31 cellular contexts compared by ENCODE assay signal in the genomic region with DNA sequence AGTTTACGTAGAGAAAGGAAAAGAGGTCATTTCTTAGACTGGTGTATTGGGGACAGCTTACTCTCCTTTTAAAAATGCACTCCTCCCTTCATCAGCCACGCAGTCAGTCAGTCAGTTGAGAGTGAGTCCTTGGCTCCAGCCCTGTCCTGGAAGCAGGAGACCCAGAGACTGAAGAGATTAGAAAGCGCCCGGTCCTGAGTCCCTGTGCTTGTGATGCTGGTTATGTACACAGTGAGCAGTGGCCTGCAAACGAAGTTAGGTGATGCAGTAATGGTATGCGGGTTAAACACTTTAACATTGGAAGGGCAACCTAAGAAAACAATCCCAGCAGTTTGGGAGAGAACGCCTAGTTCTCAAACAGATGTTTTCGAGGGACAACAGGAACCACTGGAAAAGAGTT. TPM values are rescaled to one million over a fixed set of nuclear protein-coding genes. Genes with fewer than 3 reads are reported as not detected.
DNase-seq lines count a peak whose midpoint lies in the region; FAIRE-seq and TF ChIP-seq lines count a peak whose summit lies in the region.
"Had no signal": no experiment of that assay in that cellular context is flagged by ENCODE, and none has a peak within 500 bp of the region (broad histone marks: within the 10 kb centered on the region; RNA-seq: fewer than 3 reads in every experiment).

No MANE protein-coding gene starts in this region.

- no peak for TF ChIP-seq RAD21 in H1 (IDR thresholded peaks at IDR 0.05 in 1 of 2, conservative IDR thresholded peaks at IDR 0.05 in 1 of 2; ENCODE audit: low read depth in 2 of 2, low read length in 2 of 2)

- H4K20me1 ChIP-seq in H1 (replicated peaks in 1 of 2; ENCODE audit: control insufficient read depth in 1 of 2, insufficient read depth in 2 of 2, low read length in 2 of 2): no peaks in the 10 kb centered on the region
- H4K20me1 ChIP-seq in neural progenitor cell (ENCODE audit: low read depth): no peaks in the 10 kb centered on the region

- H3K4me3 ChIP-seq in left ventricle myocardium inferior (no peak overlapping the region), H1 (ENCODE audit: extremely low read depth in 1 of 4, insufficient read depth in 2 of 4, low read depth in 3 of 4, low read length in 4 of 4) (no peak overlapping the region), neural progenitor cell (no peak overlapping the region)
- H3K4me3 ChIP-seq: esophagus squamous epithelium had no signal

- WGBS in H1 (ENCODE audit: extremely low coverage in 1 of 2, insufficient coverage in 1 of 2, insufficient read length in 1 of 2, insufficient replicate concordance in 2 of 2, low coverage in 1 of 2, low lambda C conversion rate in 2 of 2, missing lambda C conversion rate in 1 of 2), 2 experiments: 79% methylated on average over 8 of the region's 8 CpGs; no CpG with 5 or more reads in 1 of the 2 experiments

- no peak overlapping the region for H3K23ac ChIP-seq in H1 (ENCODE audit: insufficient read length)

- intact Hi-C loops in left ventricle myocardium inferior (cut with micrococcal nuclease) (no loop called here), cardiac septum (cut with DNase I) (no loop called here)

- H3K27me3 ChIP-seq in left ventricle myocardium inferior (ENCODE audit: low read depth) (peaks cover 76% of the 10 kb centered on the region), H1 (replicated peaks in 1 of 4; ENCODE audit: control insufficient read depth in 3 of 4, extremely low read depth in 1 of 4, insufficient read depth in 3 of 4, low read length in 3 of 4) (no peaks in the 10 kb centered on the region), neural progenitor cell (no peaks in the 10 kb centered on the region)
- H3K27me3 ChIP-seq: esophagus squamous epithelium had no signal

- peaks cover 3% of the 10 kb centered on the region; the same call in 1 of the 2 replicates for H3K79me1 ChIP-seq in H1 (ENCODE audit: low read depth, low read length)

- H3F3A ChIP-seq in neural progenitor cell (ENCODE audit: low read depth): peaks cover 17% of the 10 kb centered on the region

- TF ChIP-seq POLR2A in H1 (IDR thresholded peaks at IDR 0.05; ENCODE audit: control extremely low read depth in 1 of 2, low read depth in 2 of 2, low read length in 2 of 2): no peak

- H3K9ac ChIP-seq in H1 (replicated peaks in 1 of 4; ENCODE audit: extremely low read depth in 1 of 4, low read depth in 3 of 4, low read length in 3 of 4) (no peak overlapping the region), neural progenitor cell (no peak overlapping the region)

- no peak overlapping the region for H2BK120ac ChIP-seq in H1 (replicated peaks; ENCODE audit: low read depth, low read length)

- no peaks in the 10 kb centered on the region for H3K23me2 ChIP-seq in H1 (ENCODE audit: low read depth, low read length)

- peaks cover 37% of the 10 kb centered on the region for H3K4me1 ChIP-seq in left ventricle myocardium inferior
- peaks cover 0 to 17% (median 13%) of the 10 kb centered on the region in 4 experiments; a peak in 6 of 7 replicates for H3K4me1 ChIP-seq in H1 (replicated peaks in 1 of 4; ENCODE audit: control insufficient read depth in 3 of 4, insufficient read depth in 4 of 4, low read length in 3 of 4)
- H3K4me1 ChIP-seq in neural progenitor cell: peaks cover 22% of the 10 kb centered on the region

- no peak overlapping the region for H3K14ac ChIP-seq in H1 (ENCODE audit: insufficient read length)

- H3K36me3 Mint-ChIP-seq in neural progenitor cell (no peaks in the 10 kb centered on the region), type B pancreatic cell (no peaks in the 10 kb centered on the region)

- H4K8ac ChIP-seq in H1 (ENCODE audit: extremely low read depth, insufficient read depth, low read length): no peak overlapping the region

- H2AFZ ChIP-seq in H1 (ENCODE audit: low read length) (peak overlapping the region; percentile 42), neural progenitor cell (replicated peaks) (peak overlapping the region; percentile 86)

- H3K9me3 Mint-ChIP-seq in neural progenitor cell (no peaks in the 10 kb centered on the region), type B pancreatic cell (peaks cover 4% of the 10 kb centered on the region)
- H3K9me3 Mint-ChIP-seq: central memory CD8-positive, alpha-beta T cell had no signal

- no peak overlapping the region for H2AK5ac ChIP-seq in H1 (ENCODE audit: low read depth, low read length)

- H3K4ac ChIP-seq in H1 (replicated peaks; ENCODE audit: insufficient read length, low read depth, low read length): no peak overlapping the region

- H3K27ac Mint-ChIP-seq in neural progenitor cell (peak overlapping the region; percentile 70), type B pancreatic cell (peak overlapping the region; percentile 23)
- H3K27ac Mint-ChIP-seq: activated naive CD8-positive, alpha-beta T cell treated with anti-CD3 and anti-CD28 coated beads, Interleukin-2, amount 10 ng/mL, durations not matched to agents 7 days and 5 days; CD14-positive monocyte; stimulated activated naive B cell treated with anti-CD40 and anti-IgM and Interleukin-4, amounts not matched to agents 10 μg/mL and 1 μg/mL and 100 μg/mL, for 72 hours; T-helper 1 cell treated with Interleukin-12 subunit alpha and Interleukin-12 subunit beta and Interleukin-4 antibody, amounts not matched to agents 30 μg/mL and 1 μg/mL, for 36 hours had no signal

- no peak overlapping the region for H3K18ac ChIP-seq in H1 (ENCODE audit: extremely low read depth, low read length)

- DNase-seq in left ventricle myocardium inferior (no peak), cardiac septum (ENCODE audit: low spot score) (no peak), H1 (ENCODE audit: low read depth in 1 of 2, low spot score in 2 of 2) (no peak), neural progenitor cell (ENCODE audit: low spot score) (peak; percentile 28), type B pancreatic cell (ENCODE audit: extremely low spot score, unreplicated experiment) (no peak), foreskin melanocyte (no peak)
- no peak for DNase-seq in effector CD4-positive, alpha-beta T cell
- DNase-seq in activated CD8-positive, alpha-beta memory T cell treated with anti-CD3 and anti-CD28 coated beads, Interleukin-2, amount 50 U/mL, for 4 hours: no peak
- DNase-seq: activated gamma-delta T cell; activated naive CD8-positive, alpha-beta T cell treated with anti-CD3 and anti-CD28 coated beads, Interleukin-2, amount 10 ng/mL, durations not matched to agents 7 days and 5 days; activated T-cell treated with anti-CD3 and anti-CD28 coated beads, Interleukin-2, amount 50 U/mL, for 4 hours; aorta; esophagus squamous epithelium; Karpas-422; NCI-H1417 treated with DMSO at 0.1 percent for 48 hours; NCI-H2081; NCI-H526; NK-92 treated with Interleukin-12 subunit alpha and Interleukin-12 subunit beta, amount 100 ng/mL, for 24 hours; PC-3; stimulated activated naive B cell treated with anti-CD40 and anti-IgM and Interleukin-4, amounts not matched to agents 10 μg/mL and 1 μg/mL and 100 μg/mL, for 72 hours had no signal

- H3K4me1 Mint-ChIP-seq in neural progenitor cell: peaks cover 21% of the 10 kb centered on the region
- peaks cover 38% of the 10 kb centered on the region for H3K4me1 Mint-ChIP-seq in type B pancreatic cell (ENCODE audit: unreplicated experiment)

- H2BK5ac ChIP-seq in H1 (ENCODE audit: low read depth, low read length): no peak overlapping the region

- H3K36me3 ChIP-seq in left ventricle myocardium inferior (no peaks in the 10 kb centered on the region), H1 (ENCODE audit: control insufficient read depth in 2 of 4, insufficient read depth in 4 of 4, low read length in 3 of 4) (no peaks in the 10 kb centered on the region), neural progenitor cell (no peaks in the 10 kb centered on the region)
- H3K36me3 ChIP-seq: esophagus squamous epithelium, neutrophil had no signal

- POLR2A ChIA-PET in H1 (lab: Charles Lee; ENCODE audit: partially characterized antibody): interaction anchor here (1.9 kb wide), 1 partner anchor 11 kb away, joined by 5 read pairs; no protein-coding TSS in a partner anchor

- TF ChIP-seq EP300 in H1 (IDR thresholded peaks at IDR 0.05; ENCODE audit: borderline replicate concordance in 1 of 2, low read depth in 2 of 2, low read length in 2 of 2): no peak

- H3K79me2 ChIP-seq in H1 (ENCODE audit: control insufficient read depth in 1 of 2, insufficient read depth in 2 of 2, low read length in 2 of 2) (no peaks in the 10 kb centered on the region), neural progenitor cell (ENCODE audit: low read depth) (no peaks in the 10 kb centered on the region)

- H3K9me3 ChIP-seq in left ventricle myocardium inferior (replicated peaks): peaks cover 12% of the 10 kb centered on the region
- H3K9me3 ChIP-seq in H1 (ENCODE audit: insufficient read depth in 2 of 2, low read depth in 1 of 2, low read length in 1 of 2): no peaks in the 10 kb centered on the region
- H3K9me3 ChIP-seq in neural progenitor cell (ENCODE audit: low read depth): no peaks in the 10 kb centered on the region
- H3K9me3 ChIP-seq: esophagus squamous epithelium had no signal

- H3K4me3 Mint-ChIP-seq in neural progenitor cell (no peak overlapping the region), type B pancreatic cell (peak overlapping the region; percentile 30)
- H3K4me3 Mint-ChIP-seq: activated naive CD8-positive, alpha-beta T cell treated with anti-CD3 and anti-CD28 coated beads, Interleukin-2, amount 10 ng/mL, durations not matched to agents 7 days and 5 days; activated T-cell treated with anti-CD3 and anti-CD28 coated beads, Interleukin-2, amount 50 U/mL, for 4 hours; CD14-positive monocyte; central memory CD8-positive, alpha-beta T cell; stimulated activated naive B cell treated with anti-CD40 and anti-IgM and Interleukin-4, amounts not matched to agents 10 μg/mL and 1 μg/mL and 100 μg/mL, for 72 hours; T-helper 1 cell treated with Interleukin-12 subunit alpha and Interleukin-12 subunit beta and Interleukin-4 antibody, amounts not matched to agents 30 μg/mL and 1 μg/mL, for 36 hours had no signal

- H3K27me3 Mint-ChIP-seq in neural progenitor cell (ENCODE audit: insufficient read depth, low read depth) (no peaks in the 10 kb centered on the region), type B pancreatic cell (no peaks in the 10 kb centered on the region)
- H3K27me3 Mint-ChIP-seq: central memory CD8-positive, alpha-beta T cell had no signal

- H3K27ac ChIP-seq in left ventricle myocardium inferior (replicated peaks) (peak overlapping the region; percentile 61), H1 (ENCODE audit: low read depth, low read length) (no peak overlapping the region), neural progenitor cell (no peak overlapping the region)
- H3K27ac ChIP-seq: HL-60, neutrophil had no signal

- H4K5ac ChIP-seq in H1 (ENCODE audit: insufficient read length, low read depth, low read length): no peak overlapping the region

- peak overlapping the region in 1 of 2 experiments; percentile 23; a peak in 1 of 4 replicates for H3K4me2 ChIP-seq in H1 (ENCODE audit: insufficient read depth in 1 of 2, low read depth in 2 of 2, low read length in 2 of 2)
- peak overlapping the region; percentile 33 for H3K4me2 ChIP-seq in neural progenitor cell

- H2BK20ac ChIP-seq in H1 (ENCODE audit: low read length): no peak overlapping the region

- CTCF ChIA-PET in H1 (lab: Charles Lee; ENCODE audit: partially characterized antibody): interaction anchor here (1.0 to 2.6 kb wide), 2 partner anchors 11 to 53 kb away, joined by 3 to 8 read pairs; no protein-coding TSS in a partner anchor

- H2BK15ac ChIP-seq in H1 (ENCODE audit: low read length): no peak overlapping the region

- no peak overlapping the region for H2BK12ac ChIP-seq in H1 (ENCODE audit: low read depth, low read length)

- no peak for FAIRE-seq in H1 (lab: Jason Lieb, UNC)
- FAIRE-seq: A204.1, D721Med, frontal cortex, GM18507, GM19239, urothelium cell line had no signal

- H3K56ac ChIP-seq in H1 (replicated peaks; ENCODE audit: insufficient read length, low read depth, low read length): no peak overlapping the region

- no peak overlapping the region for H4K91ac ChIP-seq in H1 (replicated peaks; ENCODE audit: insufficient read length, low read length)

- TF ChIP-seq CTCF in left ventricle myocardium inferior (IDR thresholded peaks at IDR 0.05; ENCODE audit: borderline replicate concordance): no peak
- TF ChIP-seq CTCF in H1 (IDR thresholded peaks at IDR 0.05; ENCODE audit: control extremely low read depth in 1 of 3, insufficient read depth in 1 of 3, low read depth in 1 of 3, low read length in 3 of 3): no peak
- TF ChIP-seq CTCF in neural progenitor cell (IDR thresholded peaks at IDR 0.05): no peak
- TF ChIP-seq CTCF in type B pancreatic cell (conservative IDR thresholded peaks at IDR 0.05): no peak

RNA-seq across cellular contexts. Expression of a gene that starts 6.3 kb away (rescaled TPM):
- total RNA-seq in left ventricle myocardium inferior (52.6 TPM), cardiac septum (54.8 TPM), neural progenitor cell (ENCODE audit: low replicate concordance) (22.1 and 29.2 TPM in 2 replicates), type B pancreatic cell (ENCODE audit: low replicate concordance) (22.3 and 34.4 TPM in 2 replicates)
- total RNA-seq in H1 (2021; fragmentation: NEBNext Ultra II Directional; extraction: Animal tissue kit (Norgen Biotek cat#: 25700)): 32.7 and 36.0 TPM in 2 replicates
- 24.1 and 34.4 TPM in 2 replicates for polyA plus RNA-seq in H1 (2011; rRNA removed)
- 30.8 TPM for polyA plus RNA-seq in H1 (2011; cell fraction: cytosol; rRNA removed)
- 37.4 TPM for polyA plus RNA-seq in H1 (2011; cell fraction: nucleus; rRNA removed)
- 24.1 to 36.1 TPM (median 28.9 TPM) in 4 replicates for polyA plus RNA-seq in H1 (2012, experiment 1 of 2)
- 15.8 TPM for polyA plus RNA-seq in H1 (2012, experiment 2 of 2)
- 17.5 TPM for polyA plus RNA-seq in H1 (2013, experiment 1 of 2)
- polyA plus RNA-seq in H1 (2013, experiment 2 of 2): 18.9 TPM
- polyA minus RNA-seq in H1 (2011; rRNA and poly(A)+ RNA removed): 15.8 and 21.2 TPM in 2 replicates
- 21.2 TPM for polyA minus RNA-seq in H1 (2011; cell fraction: cytosol; rRNA and poly(A)+ RNA removed)
- polyA minus RNA-seq in H1 (2011; cell fraction: nucleus; rRNA and poly(A)+ RNA removed): 23.1 TPM
